In the genomic region with DNA sequence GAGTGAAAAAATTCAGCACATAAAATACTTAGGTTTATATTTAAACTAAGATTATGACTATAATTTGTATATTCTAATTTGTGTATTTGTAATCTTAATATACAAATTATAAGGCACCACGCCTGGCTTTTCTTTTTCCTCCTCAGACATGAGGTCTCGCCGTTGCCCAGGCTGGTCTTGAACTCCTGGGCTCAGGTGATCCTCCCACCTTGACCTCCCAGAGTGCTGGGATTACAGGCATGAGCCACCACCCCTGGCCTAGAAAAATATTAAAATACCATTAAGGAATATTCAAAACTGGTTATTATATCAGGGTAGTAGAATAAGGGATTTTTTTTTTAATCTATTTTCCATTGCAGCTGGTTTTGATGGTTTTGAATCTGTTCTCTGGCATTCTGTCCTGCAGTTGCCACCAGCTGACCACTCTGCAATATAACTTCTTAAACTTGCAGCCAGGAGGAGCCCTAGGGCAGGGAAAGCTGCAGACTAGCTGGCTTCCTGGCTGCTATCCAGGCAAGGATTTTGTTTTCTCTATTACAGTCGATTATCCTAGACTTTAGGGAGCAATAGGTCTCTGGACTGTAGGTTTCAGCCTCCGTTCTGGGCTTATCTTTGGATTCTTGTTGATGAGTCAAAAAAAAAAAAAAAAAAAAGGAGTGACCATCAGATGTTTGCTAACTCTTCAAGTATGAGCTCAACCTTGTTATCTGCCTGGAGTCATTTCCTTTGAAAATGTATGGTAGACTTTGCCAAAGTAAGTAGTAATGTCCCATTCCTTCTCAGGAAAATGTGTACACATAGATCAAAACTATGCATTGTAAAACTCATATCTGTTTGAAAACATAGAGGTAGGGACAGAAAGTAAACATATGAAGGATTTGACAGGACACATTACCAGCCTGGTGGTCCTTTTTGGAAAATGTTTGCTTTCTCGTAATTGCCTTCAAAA, we compare ENCODE assay signal across 8 cellular contexts. TPM values are rescaled to one million over a fixed set of nuclear protein-coding genes. Genes with fewer than 3 reads are reported as not detected.
A peak's percentile ranks its signal among the peaks of the same experiment; 100 is the strongest.
DNase-seq lines count a peak whose midpoint lies in the region; ATAC-seq and TF ChIP-seq lines count a peak whose summit lies in the region.

No MANE protein-coding gene starts in this region.

- H3K27me3 ChIP-seq in ACC112 (ENCODE audit: insufficient read depth, low read length) = no peaks in the 10 kb centered on the region

- H3K4me1 Mint-ChIP-seq in naive B cell = peaks cover 0 to 4% (median 0%) of the 10 kb centered on the region in 3 donors

- H3K4me1 ChIP-seq in ACC112 (ENCODE audit: control insufficient read depth, insufficient read depth, low read length, unreplicated experiment) = peaks cover 39% of the 10 kb centered on the region

- no peak overlapping the region for H3K4me3 Mint-ChIP-seq in naive B cell

- no peaks in the 10 kb centered on the region for H3K27me3 Mint-ChIP-seq in naive B cell

- peak overlapping the region; percentile 98 for H3K27ac ChIP-seq in ACC112 (ENCODE audit: low read depth, low read length)

- no peak overlapping the region for H2AFZ ChIP-seq in ACC112 (ENCODE audit: low read length, unreplicated experiment)

- peaks cover 29% of the 10 kb centered on the region for H3K36me3 ChIP-seq in ACC112 (ENCODE audit: insufficient read depth, low read length)

- peak; percentile 54 to 61 for ATAC-seq in naive B cell (ENCODE audit: low read depth in 2 of 2)
- ATAC-seq in HG03280 (IDR thresholded peaks at IDR 0.05; ENCODE audit: unreplicated experiment) = no peak
- ATAC-seq in HG02938 (IDR thresholded peaks at IDR 0.05; ENCODE audit: unreplicated experiment) = no peak

- TF ChIP-seq CTCF in WI38 (IDR thresholded peaks at IDR 0.05; ENCODE audit: low read depth, low read length) (peak; percentile 69), fibroblast of pulmonary artery (IDR thresholded peaks at IDR 0.05; ENCODE audit: low read length, missing control alignments) (peak; percentile 75)

- peak overlapping the region in 1 of 6 donors; percentile 47 for H3K27ac Mint-ChIP-seq in naive B cell

- peaks cover 0 to 1% (median 0%) of the 10 kb centered on the region in 7 donors for H3K9me3 Mint-ChIP-seq in naive B cell

- peaks cover 9% of the 10 kb centered on the region for H3K79me2 ChIP-seq in ACC112 (ENCODE audit: control insufficient read depth, insufficient read depth, low read length, unreplicated experiment)

- H3K4me3 ChIP-seq in ACC112 (ENCODE audit: low read depth, low read length) (peak overlapping the region; percentile 42; the same call in 1 of the 2 replicates), WI38 (ENCODE audit: low read depth, low read length) (no peak overlapping the region), fibroblast of pulmonary artery (replicated peaks; ENCODE audit: low read depth, low read length) (no peak overlapping the region)

- peaks cover 8 to 10% of the 10 kb centered on the region in 2 donors for H3K36me3 Mint-ChIP-seq in naive B cell

- DNase-seq in Daoy (ENCODE audit: low read depth) = peak; percentile 81
- DNase-seq in NCI-H1105 treated with DMSO at 0.1 percent for 48 hours (lab: John Stamatoyannopoulos, UW) = peak; percentile 66
- DNase-seq in fibroblast of pulmonary artery (ENCODE audit: low read depth) = peak; percentile 99
- DNase-seq in naive B cell = peak; percentile 40

RNA-seq across cellular contexts. Expression of gene POLA2, which starts 13.2 kb away (rescaled TPM):
- total RNA-seq in Daoy (2014; rRNA removed; shearing (Covaris generic)) = 26.5 and 31.2 TPM in 2 replicates
- polyA plus RNA-seq in naive B cell (ENCODE audit: low read depth in 6 of 6) = 10 to 100 TPM; 11.9 to 20.4 (median 16.2) TPM

RNA-seq across cellular contexts. Expression of gene CDC42EP2, which starts 39.7 kb away (rescaled TPM):
- 2.8 and 2.9 TPM in 2 replicates for total RNA-seq in Daoy (2014; rRNA removed; shearing (Covaris generic))
- polyA plus RNA-seq in naive B cell (ENCODE audit: low read depth in 6 of 6) = under 1 TPM in 1 of 6 donors, not detected in 5; 0.88 TPM

RNA-seq across cellular contexts. Expression of gene DPF2, which starts 58.6 kb away (rescaled TPM):
- 47.7 and 47.8 TPM in 2 replicates for total RNA-seq in Daoy (2014; rRNA removed; shearing (Covaris generic))
- 100 to 1,000 TPM in 1 of 6 donors, 10 to 100 TPM in 5; 68.1 to 104 (median 91.9) TPM for polyA plus RNA-seq in naive B cell (ENCODE audit: low read depth in 6 of 6)

Comparison
In these comparisons a context has a peak if more than half of its experiments do, and no peak if none do; other contexts are left out.
1. DNase-seq: peak in every context shown above with its lines; median percentile 99 in fibroblast of pulmonary artery; 81 in Daoy; 66 in NCI-H1105 treated with DMSO at 0.1 percent for 48 hours; 40 in naive B cell.
2. ATAC-seq: peak in naive B cell (2 of 2); none in HG03280 (single experiment) and HG02938 (single experiment).